25 cellular contexts compared by ENCODE assay signal in genomic region chr12:119894916-119895315, GRCh38.
"Had no signal": no experiment of that assay in that cellular context is flagged by ENCODE, and none has a peak within 500 bp of the region (broad histone marks: within the 10 kb centered on the region; RNA-seq: fewer than 3 reads in every experiment).

No MANE protein-coding gene starts in this region.

- H3K27ac Mint-ChIP-seq: natural killer cell treated with Interleukin-12 subunit alpha and Interleukin-12 subunit beta and Interleukin-15 and Interleukin-18, amount 100 ng/mL, for 72 hours; nephron progenitor cell; stimulated activated effector memory CD8-positive, alpha-beta T cell treated with anti-CD3 and anti-CD28 coated beads, Interleukin-12 subunit alpha, Interleukin-12 subunit beta, amount 100 ng/mL, for 72 hours; stimulated activated naive B cell treated with anti-CD40 and anti-IgM and Interleukin-4, amounts not matched to agents 10 μg/mL and 1 μg/mL and 100 μg/mL, for 72 hours; stimulated activated naive CD8-positive, alpha-beta T cell treated with anti-CD3 and anti-CD28 coated beads, Interleukin-15, Interleukin-2, amounts not matched to agents 100 ng/mL and 50 ng/mL, for 24 hours had no signal

- H3K9me3 Mint-ChIP-seq: natural killer cell treated with Interleukin-12 subunit alpha and Interleukin-12 subunit beta and Interleukin-15 and Interleukin-18, amount 100 ng/mL, for 72 hours; neural crest cell; stimulated activated effector memory CD8-positive, alpha-beta T cell treated with anti-CD3 and anti-CD28 coated beads, Interleukin-12 subunit alpha, Interleukin-12 subunit beta, amount 100 ng/mL, for 72 hours; stimulated activated naive CD8-positive, alpha-beta T cell treated with anti-CD3 and anti-CD28 coated beads, Interleukin-15, Interleukin-2, amounts not matched to agents 100 ng/mL and 50 ng/mL, for 24 hours had no signal

- H3K4me1 Mint-ChIP-seq: nephron progenitor cell; neural crest cell; stimulated activated effector memory CD8-positive, alpha-beta T cell treated with anti-CD3 and anti-CD28 coated beads, Interleukin-12 subunit alpha, Interleukin-12 subunit beta, amount 100 ng/mL, for 72 hours; stimulated activated naive B cell treated with anti-CD40 and anti-IgM and Interleukin-4, amounts not matched to agents 10 μg/mL and 1 μg/mL and 100 μg/mL, for 72 hours had no signal

- H3K27me3 ChIP-seq: pancreas, right lobe of liver, sigmoid colon, stomach, thyroid gland, tibial nerve, upper lobe of left lung, vagina had no signal

- H3K27ac ChIP-seq: neutrophil, pancreas, prostate gland, right lobe of liver, sigmoid colon, stomach, thoracic aorta, thyroid gland, tibial nerve, upper lobe of left lung, vagina had no signal

- H3K4me3 Mint-ChIP-seq: natural killer cell treated with Interleukin-12 subunit alpha and Interleukin-12 subunit beta and Interleukin-15 and Interleukin-18, amount 100 ng/mL, for 72 hours; nephron progenitor cell; neural crest cell; stimulated activated effector memory CD8-positive, alpha-beta T cell treated with anti-CD3 and anti-CD28 coated beads, Interleukin-12 subunit alpha, Interleukin-12 subunit beta, amount 100 ng/mL, for 72 hours; stimulated activated naive B cell treated with anti-CD40 and anti-IgM and Interleukin-4, amounts not matched to agents 10 μg/mL and 1 μg/mL and 100 μg/mL, for 72 hours; stimulated activated naive CD8-positive, alpha-beta T cell treated with anti-CD3 and anti-CD28 coated beads, Interleukin-15, Interleukin-2, amounts not matched to agents 100 ng/mL and 50 ng/mL, for 24 hours had no signal

- H3K4me1 ChIP-seq: pancreas, prostate gland, right lobe of liver, sigmoid colon, stomach, thyroid gland, tibial nerve, upper lobe of left lung, vagina had no signal

- H3K4me3 ChIP-seq: pancreas, prostate gland, right lobe of liver, sigmoid colon, stomach, thoracic aorta, thyroid gland, tibial nerve, upper lobe of left lung, vagina had no signal

- H3K36me3 ChIP-seq: neutrophil, pancreas, prostate gland, right lobe of liver, sigmoid colon, stomach, thoracic aorta, thyroid gland, tibial nerve, upper lobe of left lung, vagina had no signal

- ATAC-seq: natural killer cell treated with Interleukin-12 subunit alpha and Interleukin-12 subunit beta and Interleukin-15 and Interleukin-18, amount 100 ng/mL, for 72 hours; pancreas; right cardiac atrium; right lobe of liver; stimulated activated effector memory CD8-positive, alpha-beta T cell treated with anti-CD3 and anti-CD28 coated beads, Interleukin-12 subunit alpha, Interleukin-12 subunit beta, amount 100 ng/mL, for 72 hours; stimulated activated naive B cell treated with anti-CD40 and anti-IgM and Interleukin-4, amounts not matched to agents 10 μg/mL and 1 μg/mL and 100 μg/mL, for 72 hours had no signal

- H3K9me3 ChIP-seq: neutrophil, pancreas, prostate gland, right lobe of liver, thoracic aorta, thyroid gland, upper lobe of left lung, vagina had no signal

- DNase-seq: nephron progenitor cell; pancreas; right cardiac atrium; right lobe of liver; sigmoid colon; small intestine; stimulated activated CD4-positive, alpha-beta T cell treated with anti-CD3 and anti-CD28 coated beads, Interleukin-15, amount 100 ng/mL, for 24 hours; stimulated activated CD4-positive, alpha-beta T cell treated with anti-CD3 and anti-CD28 coated beads, Interleukin-2, amount 100 ng/mL, for 24 hours; stimulated activated CD4-positive, alpha-beta T cell treated with anti-CD3 and anti-CD28 coated beads, Interleukin-2, amount 100 ng/mL, for 48 hours; stimulated activated CD4-positive, alpha-beta T cell treated with anti-CD3 and anti-CD28 coated beads, Interleukin-4, amount 100 ng/mL, for 24 hours; stimulated activated naive B cell treated with anti-CD40 and anti-IgM and Interleukin-4, amounts not matched to agents 10 μg/mL and 1 μg/mL and 100 μg/mL, for 72 hours; stimulated activated naive CD4-positive, alpha-beta T cell treated with Interleukin-2 at 50 U/mL for 16 hours; stomach; thyroid gland; trophoblast cell; upper lobe of left lung had no signal

- H3K36me3 Mint-ChIP-seq: natural killer cell treated with Interleukin-12 subunit alpha and Interleukin-12 subunit beta and Interleukin-15 and Interleukin-18, amount 100 ng/mL, for 72 hours; stimulated activated effector memory CD8-positive, alpha-beta T cell treated with anti-CD3 and anti-CD28 coated beads, Interleukin-12 subunit alpha, Interleukin-12 subunit beta, amount 100 ng/mL, for 72 hours; stimulated activated naive B cell treated with anti-CD40 and anti-IgM and Interleukin-4, amounts not matched to agents 10 μg/mL and 1 μg/mL and 100 μg/mL, for 72 hours had no signal
